Comparison of ENCODE assay signal across 8 cellular contexts in genomic region chr12:131711551-131712205, GRCh38. TPM values are rescaled to one million over a fixed set of nuclear protein-coding genes. Genes with fewer than 3 reads are reported as not detected.
DNase-seq lines count a peak whose midpoint lies in the region; TF ChIP-seq lines count a peak whose summit lies in the region.

No MANE protein-coding gene starts in this region.

- TF ChIP-seq CTCF in BE2C (IDR thresholded peaks at IDR 0.05; ENCODE audit: low read depth, low read length) (no peak), brain (conservative IDR thresholded peaks at IDR 0.05) (no peak)

- H3K27ac Mint-ChIP-seq in brain, result peak overlapping the region; percentile 95 to 100 (median 98)

- peaks cover 31% of the 10 kb centered on the region for H3K4me1 Mint-ChIP-seq in brain

- peak overlapping the region; percentile 97 to 99 (median 99) for H3K4me3 Mint-ChIP-seq in brain

- no peak for DNase-seq in BE2C
- DNase-seq in HT-29 (ENCODE audit: low spot score), result peak; percentile 11
- DNase-seq in GOT3 (lab: John Stamatoyannopoulos, UW), result no peak
- DNase-seq in LoVo (ENCODE audit: low spot score), result no peak
- no peak for DNase-seq in NCI-H1694 treated with DMSO at 0.1 percent for 48 hours (lab: John Stamatoyannopoulos, UW)
- no peak for DNase-seq in COLO829 (ENCODE audit: low spot score)

- H3K27me3 Mint-ChIP-seq in brain, result peaks cover 22% of the 10 kb centered on the region

- H3K36me3 ChIP-seq in BE2C (peaks cover 32% of the 10 kb centered on the region), mesodermal cell (ENCODE audit: control insufficient read depth, insufficient read depth, low read length) (peaks cover 34% of the 10 kb centered on the region)

- H3K27me3 ChIP-seq in BE2C, result no peaks in the 10 kb centered on the region

- 1% methylated on average over 24 to 35 of the region's 37 CpGs for WGBS in mesodermal cell (ENCODE audit: insufficient coverage in 2 of 2), 2 experiments

- peaks cover 0 to 5% (median 2%) of the 10 kb centered on the region in 5 experiments for H3K9me3 Mint-ChIP-seq in brain

- no peak overlapping the region for H3K27ac ChIP-seq in mesodermal cell (ENCODE audit: low read depth, low read length, severe bottlenecking)

- no peaks in the 10 kb centered on the region for H3K9me3 ChIP-seq in BE2C
- H3K9me3 ChIP-seq in mesodermal cell (ENCODE audit: control insufficient read depth, low read length), result no peaks in the 10 kb centered on the region

- H3K4me3 ChIP-seq in BE2C (ENCODE audit: low read depth, low read length) (peak overlapping the region; percentile 99), mesodermal cell (ENCODE audit: extremely low read depth, insufficient read depth, low read length, poor library complexity, severe bottlenecking) (peak overlapping the region; percentile 95)

- H3K4me1 ChIP-seq in BE2C (no peaks in the 10 kb centered on the region), mesodermal cell (ENCODE audit: control insufficient read depth, insufficient read depth, low read length, poor library complexity, severe bottlenecking) (no peaks in the 10 kb centered on the region)

- peaks cover 35% of the 10 kb centered on the region for H3K36me3 Mint-ChIP-seq in brain

RNA-seq across cellular contexts. Expression of gene SFSWAP, which starts 0.8 kb away (rescaled TPM):
- polyA plus RNA-seq in BE2C (2012; ENCODE audit: insufficient read depth, insufficient read length, low read depth), result 82.5 TPM
- total RNA-seq in HT-29 (2014; rRNA removed; shearing (Covaris generic)), result 37.4 TPM in 2 replicates
- 24.9 TPM for polyA plus RNA-seq in brain (ENCODE audit: insufficient read depth, low read depth, low replicate concordance)
- 43.4 TPM for polyA plus RNA-seq in mesodermal cell (2013, experiment 1 of 2)
- 38.1 TPM for polyA plus RNA-seq in mesodermal cell (2013, experiment 2 of 2)
